32 cellular contexts compared by ENCODE assay signal in the genomic region with DNA sequence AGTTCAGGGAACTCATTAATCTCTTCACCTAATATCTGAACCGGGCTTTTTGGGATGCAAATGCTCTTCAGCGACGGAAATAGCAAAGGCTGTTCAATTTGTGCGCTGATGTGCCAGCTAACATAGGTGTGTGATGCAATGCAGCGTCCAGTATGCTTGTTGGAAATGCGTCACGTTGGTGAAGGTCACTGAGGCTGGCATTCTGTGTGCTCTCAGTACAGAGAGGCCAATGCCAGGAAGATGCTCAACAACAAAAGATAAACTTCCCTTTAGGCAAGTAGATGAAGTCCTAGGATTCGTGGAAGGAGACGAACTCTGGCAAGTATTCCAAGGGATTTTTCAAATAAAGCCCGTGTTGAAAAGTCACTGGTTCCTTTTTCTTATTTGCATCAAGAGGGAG.
"Had no signal": no experiment of that assay in that cellular context is flagged by ENCODE, and none has a peak within 500 bp of the region (broad histone marks: within the 10 kb centered on the region; RNA-seq: fewer than 3 reads in every experiment).

No MANE protein-coding gene starts in this region.

- H3K4me3 ChIP-seq: adrenal gland, body of pancreas, breast epithelium had no signal

- DNase-seq: activated B cell treated with CpG ODN at 0.5 μM for 24 hours; activated CD4-positive, alpha-beta memory T cell treated with anti-CD3 and anti-CD28 coated beads for 36 hours; activated CD4-positive, alpha-beta T cell treated with anti-CD3 and anti-CD28 coated beads for 4 hours; activated CD4-positive, alpha-beta T cell treated with anti-CD3 and anti-CD28 coated beads, Interleukin-2, amount 10 ng/mL, durations not matched to agents 24 days and 14 days; activated CD4-positive, alpha-beta T cell treated with anti-CD3 and anti-CD28 coated beads, Interleukin-2, amount 50 U/mL, for 1 hour; activated CD4-positive, alpha-beta T cell treated with anti-CD3 and anti-CD28 coated beads, Interleukin-2, amount 50 U/mL, for 4 hours; activated CD4-positive, CD25-positive, alpha-beta regulatory T cell treated with anti-CD3 and anti-CD28 coated beads, Interleukin-2, amount 50 U/mL, for 72 hours; activated CD8-positive, alpha-beta memory T cell treated with anti-CD3 and anti-CD28 coated beads, Interleukin-2, amount 50 U/mL, for 4 hours; activated CD8-positive, alpha-beta T cell treated with anti-CD3 and anti-CD28 coated beads for 36 hours; activated effector memory CD4-positive, alpha-beta T cell treated with anti-CD3 and anti-CD28 coated beads, Interleukin-2, amount 50 U/mL, for 16 hours; activated gamma-delta T cell treated with Interleukin-2 at 50 U/mL for 16 hours; activated naive CD4-positive, alpha-beta T cell; activated naive CD4-positive, alpha-beta T cell treated with anti-CD3 and anti-CD28 coated beads for 36 hours; activated naive CD4-positive, alpha-beta T cell treated with anti-CD3 and anti-CD28 coated beads, Interleukin-2, amount 50 U/mL, for 16 hours; activated naive CD8-positive, alpha-beta T cell treated with anti-CD3 and anti-CD28 coated beads for 36 hours; activated T-cell treated with anti-CD3 and anti-CD28 coated beads for 4 hours; activated T-cell treated with anti-CD3 and anti-CD28 coated beads, Interleukin-2, amount 50 U/mL, for 1 hour; activated T-cell treated with anti-CD3 and anti-CD28 coated beads, Interleukin-2, amount 50 U/mL, for 4 hours; activated T-cell treated with anti-CD3 and anti-CD28 coated beads, Interleukin-2, amount 50 U/mL, for 72 hours; adrenal gland; amniotic stem cell; aorta; body of pancreas; brain microvascular endothelial cell; central memory CD4-positive, alpha-beta T cell; T-helper 17 cell; T-helper 9 cell had no signal

- H3K4me1 Mint-ChIP-seq: activated B cell treated with CpG ODN at 0.5 μM for 24 hours; activated CD4-positive, alpha-beta T cell treated with anti-CD3 and anti-CD28 coated beads, Interleukin-2, amount 10 ng/mL, durations not matched to agents 24 days and 14 days; activated naive CD8-positive, alpha-beta T cell treated with anti-CD3 and anti-CD28 coated beads for 36 hours; activated T-helper 17 cell treated with anti-CD3 and anti-CD28 coated beads, Interleukin-2, amount 50 U/mL, for 72 hours; T-helper 17 cell had no signal

- H3K27me3 Mint-ChIP-seq: activated B cell treated with CpG ODN at 0.5 μM for 24 hours; activated CD4-positive, alpha-beta T cell treated with anti-CD3 and anti-CD28 coated beads, Interleukin-2, amount 10 ng/mL, durations not matched to agents 24 days and 14 days; activated T-helper 17 cell treated with anti-CD3 and anti-CD28 coated beads, Interleukin-2, amount 50 U/mL, for 72 hours had no signal

- ATAC-seq: activated CD8-positive, alpha-beta T cell treated with anti-CD3 and anti-CD28 coated beads for 36 hours; activated naive CD4-positive, alpha-beta T cell treated with anti-CD3 and anti-CD28 coated beads, Interleukin-2, amount 50 U/mL, for 72 hours; activated T-cell treated with anti-CD3 and anti-CD28 coated beads, Interleukin-2, amount 50 U/mL, for 4 hours; activated T-cell treated with anti-CD3 and anti-CD28 coated beads, Interleukin-2, amount 50 U/mL, for 72 hours; activated T-helper 17 cell treated with anti-CD3 and anti-CD28 coated beads, Interleukin-2, amount 50 U/mL, for 72 hours; body of pancreas; T-helper 17 cell had no signal

- H3K36me3 Mint-ChIP-seq: activated CD4-positive, alpha-beta memory T cell treated with anti-CD3 and anti-CD28 coated beads for 36 hours; activated naive CD4-positive, alpha-beta T cell treated with anti-CD3 and anti-CD28 coated beads, Interleukin-2, amount 50 U/mL, for 72 hours; activated naive CD8-positive, alpha-beta T cell treated with anti-CD3 and anti-CD28 coated beads for 36 hours had no signal

- H3K9me3 Mint-ChIP-seq: activated CD4-positive, alpha-beta T cell treated with anti-CD3 and anti-CD28 coated beads, Interleukin-2, amount 10 ng/mL, durations not matched to agents 24 days and 14 days; activated CD8-positive, alpha-beta T cell treated with anti-CD3 and anti-CD28 coated beads for 36 hours; activated T-cell treated with anti-CD3 and anti-CD28 coated beads, Interleukin-2, amount 50 U/mL, for 72 hours; activated T-helper 1 cell treated with anti-CD3 and anti-CD28 coated beads, Interleukin-12 subunit alpha, Interleukin-12 subunit beta, Interleukin-2, Interleukin-4 antibody, amounts not matched to agents 30 ng/mL and 10 ng/mL and 1 ng/mL, durations not matched to agents 14 hours and 24 hours and 36 hours had no signal

- H3K4me1 ChIP-seq: adrenal gland, body of pancreas, breast epithelium had no signal

- H3K27ac Mint-ChIP-seq: activated B cell treated with CpG ODN at 0.5 μM for 24 hours; activated CD4-positive, alpha-beta memory T cell treated with anti-CD3 and anti-CD28 coated beads for 36 hours; activated CD4-positive, alpha-beta T cell treated with anti-CD3 and anti-CD28 coated beads, Interleukin-2, amount 10 ng/mL, durations not matched to agents 24 days and 14 days; activated CD8-positive, alpha-beta T cell treated with anti-CD3 and anti-CD28 coated beads for 36 hours; activated naive CD4-positive, alpha-beta T cell treated with anti-CD3 and anti-CD28 coated beads for 36 hours; activated naive CD4-positive, alpha-beta T cell treated with anti-CD3 and anti-CD28 coated beads, Interleukin-2, amount 50 U/mL, for 72 hours; activated naive CD8-positive, alpha-beta T cell treated with anti-CD3 and anti-CD28 coated beads for 36 hours; activated T-cell treated with anti-CD3 and anti-CD28 coated beads, Interleukin-2, amount 50 U/mL, for 72 hours; activated T-helper 1 cell treated with anti-CD3 and anti-CD28 coated beads, Interleukin-12 subunit alpha, Interleukin-12 subunit beta, Interleukin-2, Interleukin-4 antibody, amounts not matched to agents 30 ng/mL and 10 ng/mL and 1 ng/mL, durations not matched to agents 14 hours and 24 hours and 36 hours; activated T-helper 17 cell treated with anti-CD3 and anti-CD28 coated beads, Interleukin-2, amount 50 U/mL, for 72 hours; T-helper 17 cell had no signal

- H3K27me3 ChIP-seq: adrenal gland, body of pancreas, brain microvascular endothelial cell, breast epithelium had no signal

- H3K4me3 Mint-ChIP-seq: activated B cell treated with CpG ODN at 0.5 μM for 24 hours; activated CD4-positive, alpha-beta memory T cell treated with anti-CD3 and anti-CD28 coated beads for 36 hours; activated CD4-positive, alpha-beta T cell treated with anti-CD3 and anti-CD28 coated beads, Interleukin-2, amount 10 ng/mL, durations not matched to agents 24 days and 14 days; activated CD8-positive, alpha-beta T cell treated with anti-CD3 and anti-CD28 coated beads for 36 hours; activated naive CD4-positive, alpha-beta T cell treated with anti-CD3 and anti-CD28 coated beads for 36 hours; activated naive CD8-positive, alpha-beta T cell treated with anti-CD3 and anti-CD28 coated beads for 36 hours; activated T-cell treated with anti-CD3 and anti-CD28 coated beads, Interleukin-2, amount 50 U/mL, for 4 hours; activated T-cell treated with anti-CD3 and anti-CD28 coated beads, Interleukin-2, amount 50 U/mL, for 72 hours; activated T-helper 1 cell treated with anti-CD3 and anti-CD28 coated beads, Interleukin-12 subunit alpha, Interleukin-12 subunit beta, Interleukin-2, Interleukin-4 antibody, amounts not matched to agents 30 ng/mL and 10 ng/mL and 1 ng/mL, durations not matched to agents 14 hours and 24 hours and 36 hours; activated T-helper 17 cell treated with anti-CD3 and anti-CD28 coated beads, Interleukin-2, amount 50 U/mL, for 72 hours; T-helper 17 cell had no signal

- H3K36me3 ChIP-seq: adrenal gland, brain microvascular endothelial cell, breast epithelium had no signal

- H3K27ac ChIP-seq: adrenal gland, body of pancreas, brain microvascular endothelial cell, breast epithelium, VCaP had no signal
